In the genomic region with DNA sequence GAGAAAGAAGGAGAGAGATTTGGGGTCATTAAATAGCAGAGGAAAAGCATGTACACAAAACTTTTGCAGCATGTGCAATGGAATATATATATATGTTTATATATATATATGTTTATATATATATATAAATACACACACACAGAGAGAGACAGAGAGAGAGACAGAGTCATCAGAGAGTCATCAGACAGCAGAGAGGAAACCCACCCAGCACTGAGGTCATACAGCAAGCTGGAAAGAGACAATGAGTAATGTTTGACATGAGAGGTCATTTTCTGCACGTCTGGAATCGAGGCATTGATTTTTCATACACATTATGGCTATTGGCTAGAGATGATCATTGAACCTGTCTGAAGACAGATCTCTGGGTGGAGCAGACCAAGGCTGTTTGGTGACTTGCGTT, we compare ENCODE assay signal across 16 cellular contexts. TPM values are rescaled to one million over a fixed set of nuclear protein-coding genes. Genes with fewer than 3 reads are reported as not detected.
DNase-seq lines count a peak whose midpoint lies in the region; ATAC-seq and TF ChIP-seq lines count a peak whose summit lies in the region.
"Had no signal": no experiment of that assay in that cellular context is flagged by ENCODE, and none has a peak within 500 bp of the region (broad histone marks: within the 10 kb centered on the region; RNA-seq: fewer than 3 reads in every experiment).

No MANE protein-coding gene starts in this region.

- H3K36me3 Mint-ChIP-seq in activated naive CD4-positive, alpha-beta T cell treated with anti-CD3 and anti-CD28 coated beads, Interleukin-2, amount 50 U/mL, for 72 hours, result peaks cover 0 to 1% of the 10 kb centered on the region in 2 donors
- no peaks in the 10 kb centered on the region for H3K36me3 Mint-ChIP-seq in activated T-cell treated with anti-CD3 and anti-CD28 coated beads, Interleukin-2, amount 50 U/mL, for 24 hours (ENCODE audit: low read depth)
- H3K36me3 Mint-ChIP-seq: CD4-positive, alpha-beta memory T cell had no signal

- intact Hi-C loops in PC-3 (cut with micrococcal nuclease), result no loop called here

- no peaks in the 10 kb centered on the region for H3K36me3 ChIP-seq in PC-3 (ENCODE audit: low read depth, low read length)
- H3K36me3 ChIP-seq: BE2C had no signal

- no TSS peak for BruUV-seq in PC-3 (replicated peaks; lab: Mats Ljungman, UMichigan)

- peak; percentile 47 to 67 for ATAC-seq in activated naive CD4-positive, alpha-beta T cell treated with anti-CD3 and anti-CD28 coated beads, Interleukin-2, amount 50 U/mL, for 72 hours
- no peak for ATAC-seq in PC-3
- no peak for ATAC-seq in HG02981 (IDR thresholded peaks at IDR 0.05; ENCODE audit: unreplicated experiment)
- ATAC-seq: HCT116 had no signal

- no peaks in the 10 kb centered on the region for H3K27me3 ChIP-seq in PC-3 (ENCODE audit: low read length)
- H3K27me3 ChIP-seq: BE2C had no signal

- no peaks in the 10 kb centered on the region for H3K4me1 ChIP-seq in PC-3 (ENCODE audit: insufficient read depth, low read length)
- H3K4me1 ChIP-seq: A549, BE2C had no signal

- H3K27ac ChIP-seq in PC-3 (ENCODE audit: low read length), result no peak overlapping the region
- H3K27ac ChIP-seq: A549, C4-2B, HL-60 had no signal

- no peak overlapping the region for H3K4me3 Mint-ChIP-seq in activated T-cell treated with anti-CD3 and anti-CD28 coated beads, Interleukin-2, amount 50 U/mL, for 24 hours
- H3K4me3 Mint-ChIP-seq: CD4-positive, alpha-beta memory T cell had no signal

- no peak overlapping the region for H3K27ac Mint-ChIP-seq in activated naive CD4-positive, alpha-beta T cell treated with anti-CD3 and anti-CD28 coated beads, Interleukin-2, amount 50 U/mL, for 72 hours
- no peak overlapping the region for H3K27ac Mint-ChIP-seq in activated T-cell treated with anti-CD3 and anti-CD28 coated beads, Interleukin-2, amount 50 U/mL, for 24 hours
- H3K27ac Mint-ChIP-seq: CD4-positive, alpha-beta memory T cell had no signal

- no peak for DNase-seq in activated naive CD4-positive, alpha-beta T cell treated with anti-CD3 and anti-CD28 coated beads, Interleukin-2, amount 50 U/mL, for 72 hours (ENCODE audit: low spot score in 2 of 2)
- no peak for DNase-seq in activated naive CD4-positive, alpha-beta T cell treated with anti-CD3 and anti-CD28 coated beads, Interleukin-2, amount 50 U/mL, for 16 hours
- DNase-seq in ELR (ENCODE audit: low read depth) (peak; percentile 20), PC-3 (peak; percentile 2), iris pigment epithelial cell (ENCODE audit: low read depth) (peak; percentile 10), SW480 (ENCODE audit: low spot score) (no peak)
- no peak for DNase-seq in activated T-cell treated with anti-CD3 and anti-CD28 coated beads, Interleukin-2, amount 50 U/mL, for 24 hours
- DNase-seq: BE2C; CD4-positive, alpha-beta memory T cell; DMS79; IMR-90 had no signal

- no peaks in the 10 kb centered on the region for H3K4me1 Mint-ChIP-seq in activated T-cell treated with anti-CD3 and anti-CD28 coated beads, Interleukin-2, amount 50 U/mL, for 24 hours (ENCODE audit: low read depth)
- H3K4me1 Mint-ChIP-seq: CD4-positive, alpha-beta memory T cell had no signal

- no peaks in the 10 kb centered on the region for H4K20me1 ChIP-seq in PC-3 (ENCODE audit: low read length)

- H3K9me3 ChIP-seq in PC-3 (ENCODE audit: low read length), result no peaks in the 10 kb centered on the region
- H3K9me3 ChIP-seq: A549, BE2C had no signal

- POLR2A ChIA-PET in PC-3 (lab: Charles Lee; ENCODE audit: unreplicated experiment), result no interaction called here

- H3K9me2 ChIP-seq in PC-3 (replicated peaks; ENCODE audit: low read length), result no peaks in the 10 kb centered on the region

- CTCF ChIA-PET in PC-3 (lab: Charles Lee), result no interaction called here

- peaks cover 24 to 39% of the 10 kb centered on the region in 2 donors for H3K9me3 Mint-ChIP-seq in activated naive CD4-positive, alpha-beta T cell treated with anti-CD3 and anti-CD28 coated beads, Interleukin-2, amount 50 U/mL, for 72 hours
- H3K9me3 Mint-ChIP-seq in activated T-cell treated with anti-CD3 and anti-CD28 coated beads, Interleukin-2, amount 50 U/mL, for 24 hours, result no peaks in the 10 kb centered on the region

- H3F3A ChIP-seq in PC-3 (ENCODE audit: low read length, unreplicated experiment), result no peaks in the 10 kb centered on the region

- no peaks in the 10 kb centered on the region for H3K27me3 Mint-ChIP-seq in activated T-cell treated with anti-CD3 and anti-CD28 coated beads, Interleukin-2, amount 50 U/mL, for 24 hours

- no peak overlapping the region for H3K4me2 ChIP-seq in PC-3 (ENCODE audit: low read length)
- H3K4me2 ChIP-seq: A549 had no signal

- no peak overlapping the region for H3K9ac ChIP-seq in PC-3 (ENCODE audit: low read length)

- TF ChIP-seq CTCF in PC-3 (conservative IDR thresholded peaks at IDR 0.05; ENCODE audit: low read depth, low read length), result no peak

- no peaks in the 10 kb centered on the region for H3K79me2 ChIP-seq in PC-3 (ENCODE audit: low read length)

- no peak overlapping the region for H2AFZ ChIP-seq in PC-3 (ENCODE audit: low read length)

- H3K4me3 ChIP-seq in PC-3 (ENCODE audit: low read length), result no peak overlapping the region
- H3K4me3 ChIP-seq: A549 had no signal

RNA-seq across cellular contexts. Expression of gene SHOX, which starts 48.9 kb away (rescaled TPM):
- not detected for total RNA-seq in activated naive CD4-positive, alpha-beta T cell treated with anti-CD3 and anti-CD28 coated beads, Interleukin-2, amount 50 U/mL, for 72 hours
- total RNA-seq in PC-3 (2014; rRNA removed), result not detected in 2 replicates
- total RNA-seq: CD4-positive, alpha-beta memory T cell; IMR-90 had no signal

Comparison
In these comparisons a context has a peak if more than half of its experiments do, and no peak if none do; other contexts are left out.
1. ATAC-seq: peak in activated naive CD4-positive, alpha-beta T cell treated with anti-CD3 and anti-CD28 coated beads, Interleukin-2, amount 50 U/mL, for 72 hours (2 of 2); none in PC-3 (single experiment) and HG02981 (single experiment).
2. DNase-seq: peak in ELR (single experiment), PC-3 (single experiment) and iris pigment epithelial cell (single experiment); none in activated naive CD4-positive, alpha-beta T cell treated with anti-CD3 and anti-CD28 coated beads, Interleukin-2, amount 50 U/mL, for 72 hours (0 of 2), activated naive CD4-positive, alpha-beta T cell treated with anti-CD3 and anti-CD28 coated beads, Interleukin-2, amount 50 U/mL, for 16 hours (single experiment), activated T-cell treated with anti-CD3 and anti-CD28 coated beads, Interleukin-2, amount 50 U/mL, for 24 hours (single experiment) and SW480 (single experiment).